2 cellular contexts compared by ENCODE assay signal in the genomic region with DNA sequence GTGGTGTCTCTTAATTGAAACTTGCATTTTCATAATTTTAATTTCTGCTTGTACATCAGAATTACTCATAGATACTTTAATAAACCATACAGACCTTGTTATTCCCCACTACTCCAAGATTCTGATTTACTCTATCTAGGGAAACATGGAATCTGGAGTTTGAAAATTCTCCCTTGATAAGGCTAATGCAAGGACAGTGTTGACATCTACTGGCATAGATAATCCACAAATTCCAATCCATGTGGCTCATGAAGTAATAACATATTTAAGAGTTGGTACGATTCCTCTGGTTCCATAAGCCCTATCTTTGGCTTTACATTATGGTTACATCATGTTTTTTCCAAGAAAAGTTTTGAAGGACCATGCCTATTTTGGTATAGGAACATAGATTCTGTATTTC.
TF ChIP-seq lines count a peak whose summit lies in the region.

No MANE protein-coding gene starts in this region.

TF ChIP-seq in liver, 16 proteins besides CTCF, POLR2A, EP300 and RAD21 (continued from another document):
- TF ChIP-seq, protein P1, sequence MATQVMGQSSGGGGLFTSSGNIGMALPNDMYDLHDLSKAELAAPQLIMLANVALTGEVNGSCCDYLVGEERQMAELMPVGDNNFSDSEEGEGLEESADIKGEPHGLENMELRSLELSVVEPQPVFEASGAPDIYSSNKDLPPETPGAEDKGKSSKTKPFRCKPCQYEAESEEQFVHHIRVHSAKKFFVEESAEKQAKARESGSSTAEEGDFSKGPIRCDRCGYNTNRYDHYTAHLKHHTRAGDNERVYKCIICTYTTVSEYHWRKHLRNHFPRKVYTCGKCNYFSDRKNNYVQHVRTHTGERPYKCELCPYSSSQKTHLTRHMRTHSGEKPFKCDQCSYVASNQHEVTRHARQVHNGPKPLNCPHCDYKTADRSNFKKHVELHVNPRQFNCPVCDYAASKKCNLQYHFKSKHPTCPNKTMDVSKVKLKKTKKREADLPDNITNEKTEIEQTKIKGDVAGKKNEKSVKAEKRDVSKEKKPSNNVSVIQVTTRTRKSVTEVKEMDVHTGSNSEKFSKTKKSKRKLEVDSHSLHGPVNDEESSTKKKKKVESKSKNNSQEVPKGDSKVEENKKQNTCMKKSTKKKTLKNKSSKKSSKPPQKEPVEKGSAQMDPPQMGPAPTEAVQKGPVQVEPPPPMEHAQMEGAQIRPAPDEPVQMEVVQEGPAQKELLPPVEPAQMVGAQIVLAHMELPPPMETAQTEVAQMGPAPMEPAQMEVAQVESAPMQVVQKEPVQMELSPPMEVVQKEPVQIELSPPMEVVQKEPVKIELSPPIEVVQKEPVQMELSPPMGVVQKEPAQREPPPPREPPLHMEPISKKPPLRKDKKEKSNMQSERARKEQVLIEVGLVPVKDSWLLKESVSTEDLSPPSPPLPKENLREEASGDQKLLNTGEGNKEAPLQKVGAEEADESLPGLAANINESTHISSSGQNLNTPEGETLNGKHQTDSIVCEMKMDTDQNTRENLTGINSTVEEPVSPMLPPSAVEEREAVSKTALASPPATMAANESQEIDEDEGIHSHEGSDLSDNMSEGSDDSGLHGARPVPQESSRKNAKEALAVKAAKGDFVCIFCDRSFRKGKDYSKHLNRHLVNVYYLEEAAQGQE (IDR thresholded peaks at IDR 0.05) = no peak
- TF ChIP-seq GABPA (IDR thresholded peaks at IDR 0.05 in 1 of 2, conservative IDR thresholded peaks at IDR 0.05 in 1 of 2) (no peak), TAF1 (conservative IDR thresholded peaks at IDR 0.05) (no peak), HNF4A (conservative IDR thresholded peaks at IDR 0.05) (no peak), FOXA2 (IDR thresholded peaks at IDR 0.05) (no peak)

TF ChIP-seq in HepG2, 621 proteins besides CTCF, POLR2A, EP300 and RAD21 (continued from another document):
- TF ChIP-seq CBX2 (IDR thresholded peaks at IDR 0.05; ENCODE audit: low read depth, low read length) = no peak
- no peak for TF ChIP-seq CBX2 (CRISPR knock-in tag; IDR thresholded peaks at IDR 0.05; ENCODE audit: low read depth)
- TF ChIP-seq, protein P2, sequence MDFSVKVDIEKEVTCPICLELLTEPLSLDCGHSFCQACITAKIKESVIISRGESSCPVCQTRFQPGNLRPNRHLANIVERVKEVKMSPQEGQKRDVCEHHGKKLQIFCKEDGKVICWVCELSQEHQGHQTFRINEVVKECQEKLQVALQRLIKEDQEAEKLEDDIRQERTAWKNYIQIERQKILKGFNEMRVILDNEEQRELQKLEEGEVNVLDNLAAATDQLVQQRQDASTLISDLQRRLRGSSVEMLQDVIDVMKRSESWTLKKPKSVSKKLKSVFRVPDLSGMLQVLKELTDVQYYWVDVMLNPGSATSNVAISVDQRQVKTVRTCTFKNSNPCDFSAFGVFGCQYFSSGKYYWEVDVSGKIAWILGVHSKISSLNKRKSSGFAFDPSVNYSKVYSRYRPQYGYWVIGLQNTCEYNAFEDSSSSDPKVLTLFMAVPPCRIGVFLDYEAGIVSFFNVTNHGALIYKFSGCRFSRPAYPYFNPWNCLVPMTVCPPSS (IDR thresholded peaks at IDR 0.05) = no peak
- TF ChIP-seq ZNF747 (CRISPR knock-in tag; IDR thresholded peaks at IDR 0.05; ENCODE audit: borderline replicate concordance) = no peak
